Comparison of ENCODE assay signal across 16 cellular contexts in genomic region chr1:5223266-5223665, GRCh38.
"Had no signal": no experiment of that assay in that cellular context is flagged by ENCODE, and none has a peak within 500 bp of the region (broad histone marks: within the 10 kb centered on the region; RNA-seq: fewer than 3 reads in every experiment).

No MANE protein-coding gene starts in this region.

- H3K27ac ChIP-seq: adrenal gland, lower lobe of right lung, right lobe of liver, spleen had no signal

- H3K4me3 Mint-ChIP-seq: activated CD4-positive, alpha-beta memory T cell treated with anti-CD3 and anti-CD28 coated beads for 36 hours; activated naive CD4-positive, alpha-beta T cell treated with anti-CD3 and anti-CD28 coated beads, Interleukin-2, amount 50 U/mL, for 24 hours; activated T-cell treated with anti-CD3 and anti-CD28 coated beads, Interleukin-2, amount 50 U/mL, for 24 hours; immature natural killer cell; stimulated activated naive CD8-positive, alpha-beta T cell treated with anti-CD3 and anti-CD28 coated beads, Interleukin-15, Interleukin-2, amounts not matched to agents 100 ng/mL and 50 ng/mL, for 24 hours had no signal

- H3K9me3 Mint-ChIP-seq: activated CD4-positive, alpha-beta memory T cell treated with anti-CD3 and anti-CD28 coated beads for 36 hours; activated naive CD4-positive, alpha-beta T cell treated with anti-CD3 and anti-CD28 coated beads, Interleukin-2, amount 50 U/mL, for 24 hours; activated T-cell treated with anti-CD3 and anti-CD28 coated beads, Interleukin-2, amount 50 U/mL, for 24 hours; immature natural killer cell; stimulated activated naive CD8-positive, alpha-beta T cell treated with anti-CD3 and anti-CD28 coated beads, Interleukin-15, Interleukin-2, amounts not matched to agents 100 ng/mL and 50 ng/mL, for 24 hours had no signal

- H3K27me3 Mint-ChIP-seq: activated naive CD4-positive, alpha-beta T cell treated with anti-CD3 and anti-CD28 coated beads, Interleukin-2, amount 50 U/mL, for 24 hours had no signal

- H3K4me1 Mint-ChIP-seq: activated naive CD4-positive, alpha-beta T cell treated with anti-CD3 and anti-CD28 coated beads, Interleukin-2, amount 50 U/mL, for 24 hours; immature natural killer cell had no signal

- H3K27ac Mint-ChIP-seq: activated CD4-positive, alpha-beta memory T cell treated with anti-CD3 and anti-CD28 coated beads for 36 hours; activated naive CD4-positive, alpha-beta T cell treated with anti-CD3 and anti-CD28 coated beads, Interleukin-2, amount 50 U/mL, for 24 hours; activated T-cell treated with anti-CD3 and anti-CD28 coated beads, Interleukin-2, amount 50 U/mL, for 24 hours; immature natural killer cell; stimulated activated naive CD8-positive, alpha-beta T cell treated with anti-CD3 and anti-CD28 coated beads, Interleukin-15, Interleukin-2, amounts not matched to agents 100 ng/mL and 50 ng/mL, for 24 hours had no signal

- DNase-seq: activated CD4-positive, alpha-beta memory T cell treated with anti-CD3 and anti-CD28 coated beads for 36 hours; activated CD4-positive, alpha-beta T cell treated with anti-CD3 and anti-CD28 coated beads for 1 hour; activated effector memory CD4-positive, alpha-beta T cell treated with anti-CD3 and anti-CD28 coated beads, Interleukin-2, amount 50 U/mL, for 16 hours; activated T-cell treated with anti-CD3 and anti-CD28 coated beads, Interleukin-2, amount 50 U/mL, for 24 hours; adrenal gland; cortex of kidney; effector CD4-positive, alpha-beta T cell; foreskin fibroblast; immature natural killer cell; left colon; lower lobe of right lung; right lobe of liver; spleen had no signal

- H3K36me3 Mint-ChIP-seq: activated CD4-positive, alpha-beta memory T cell treated with anti-CD3 and anti-CD28 coated beads for 36 hours; activated naive CD4-positive, alpha-beta T cell treated with anti-CD3 and anti-CD28 coated beads, Interleukin-2, amount 50 U/mL, for 24 hours; immature natural killer cell had no signal

- ATAC-seq: left colon, lower lobe of right lung, SK-N-SH treated with all-trans-retinoic acid at 6 μM for 48 hours had no signal
